Comparison of ENCODE assay signal across 17 cellular contexts in the genomic region with DNA sequence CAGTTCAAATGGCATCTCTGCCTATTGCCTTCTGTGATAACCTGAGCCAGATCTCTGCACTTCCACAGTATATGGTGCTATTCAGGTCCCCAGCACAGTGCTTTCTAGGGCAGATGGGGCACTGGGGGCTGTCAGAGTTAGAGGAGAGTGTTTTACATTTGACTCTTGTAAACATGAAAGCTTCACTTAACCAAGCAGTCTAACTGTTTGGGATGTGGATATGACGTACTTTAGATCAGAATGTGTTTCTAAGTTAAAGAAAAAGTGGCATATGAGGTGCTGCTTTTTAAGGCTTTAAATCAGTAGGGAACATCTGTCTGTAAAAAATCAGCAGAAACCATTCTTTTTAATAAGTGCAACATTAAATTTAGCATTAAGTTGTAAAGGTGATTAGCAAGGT.
"Had no signal": no experiment of that assay in that cellular context is flagged by ENCODE, and none has a peak within 500 bp of the region (broad histone marks: within the 10 kb centered on the region; RNA-seq: fewer than 3 reads in every experiment).

No MANE protein-coding gene starts in this region.

- H2AFZ ChIP-seq: hepatocyte had no signal

- DNase-seq: activated CD4-positive, alpha-beta T cell treated with anti-CD3 and anti-CD28 coated beads, Interleukin-2, amount 10 ng/mL, durations not matched to agents 24 days and 14 days; activated CD4-positive, CD25-positive, alpha-beta regulatory T cell; activated CD8-positive, alpha-beta memory T cell treated with anti-CD3 and anti-CD28 coated beads, Interleukin-2, amount 50 U/mL, for 48 hours; activated gamma-delta T cell treated with Interleukin-2 at 50 U/mL for 16 hours; activated naive CD8-positive, alpha-beta T cell treated with anti-CD3 and anti-CD28 coated beads for 36 hours; amygdala; effector memory CD4-positive, alpha-beta T cell; gastrocnemius medialis; occipital lobe; psoas muscle; spleen; stimulated activated naive CD8-positive, alpha-beta T cell treated with anti-CD3 and anti-CD28 coated beads, Interleukin-15, amount 100 ng/mL, for 72 hours; upper lobe of left lung had no signal

- H3K4me2 ChIP-seq: hepatocyte had no signal

- H3K4me3 ChIP-seq: gastrocnemius medialis, hepatocyte, psoas muscle, spleen, upper lobe of left lung had no signal

- H3K36me3 ChIP-seq: gastrocnemius medialis, spleen, upper lobe of left lung had no signal

- H3K9me3 ChIP-seq: gastrocnemius medialis, psoas muscle, upper lobe of left lung had no signal

- H3K4me1 ChIP-seq: psoas muscle had no signal

- H3K27ac ChIP-seq: hepatocyte, psoas muscle, spleen had no signal

- ATAC-seq: gastrocnemius medialis; left lobe of liver; natural killer cell treated with Interleukin-12 subunit alpha and Interleukin-12 subunit beta and Interleukin-15 and Interleukin-18, amount 100 ng/mL, for 72 hours; psoas muscle; sciatic nerve; stimulated activated naive CD8-positive, alpha-beta T cell treated with anti-CD3 and anti-CD28 coated beads, Interleukin-15, amount 100 ng/mL, for 72 hours had no signal

- H3K27me3 ChIP-seq: gastrocnemius medialis, hepatocyte, spleen, upper lobe of left lung had no signal
